10 cellular contexts compared by ENCODE assay signal in the genomic region with DNA sequence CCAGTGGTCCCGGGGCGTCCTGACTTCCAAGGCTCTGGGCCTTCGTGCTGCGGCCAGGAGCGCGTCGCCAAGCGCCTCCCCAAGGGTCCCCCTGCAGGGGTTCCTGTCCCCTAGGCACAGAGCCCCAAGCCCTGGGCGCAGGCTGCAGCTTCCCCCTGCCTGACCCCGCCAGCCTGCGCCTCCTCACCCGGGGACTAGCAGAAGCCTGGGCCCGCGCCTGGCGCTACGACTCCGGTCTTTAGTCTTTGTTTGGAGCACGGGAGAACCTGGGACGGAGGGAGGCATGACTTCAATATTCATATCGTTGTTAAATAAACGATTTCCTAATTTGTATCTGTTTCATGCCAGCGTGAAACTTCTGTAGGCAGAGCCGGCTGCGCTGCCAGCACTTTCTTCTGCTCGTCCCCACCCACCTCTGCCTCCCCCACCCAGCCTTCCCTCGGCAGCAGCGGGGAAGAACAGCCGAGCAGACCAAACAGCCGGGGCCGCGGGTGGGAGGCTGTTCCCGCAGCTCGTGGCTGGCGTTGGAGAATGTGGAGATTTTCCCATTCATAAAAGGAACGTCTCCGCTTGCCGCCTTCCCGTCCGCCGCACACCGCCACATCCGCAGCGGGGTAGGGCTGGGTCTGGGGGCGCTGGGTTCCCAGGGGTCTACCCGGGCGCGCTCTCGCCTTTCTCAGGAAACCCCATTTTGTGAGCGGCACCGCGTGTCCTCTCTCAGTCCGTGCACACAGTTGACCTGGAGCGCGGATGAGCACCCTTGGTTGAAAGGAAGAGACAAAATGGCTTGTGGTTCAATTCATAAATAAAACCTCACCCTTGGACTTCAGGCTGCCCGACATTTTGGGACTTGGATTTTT. TPM values are rescaled to one million over a fixed set of nuclear protein-coding genes. Genes with fewer than 3 reads are reported as not detected.
DNase-seq lines count a peak whose midpoint lies in the region; ATAC-seq and TF ChIP-seq lines count a peak whose summit lies in the region.
"Had no signal": no experiment of that assay in that cellular context is flagged by ENCODE, and none has a peak within 500 bp of the region (broad histone marks: within the 10 kb centered on the region; RNA-seq: fewer than 3 reads in every experiment).

No MANE protein-coding gene starts in this region.

- no peak overlapping the region for H3K9ac ChIP-seq in GM23248

- H3K36me3 Mint-ChIP-seq in chondrocyte (ENCODE audit: low read depth) = no peaks in the 10 kb centered on the region
- no peaks in the 10 kb centered on the region for H3K36me3 Mint-ChIP-seq in type B pancreatic cell
- H3K36me3 Mint-ChIP-seq: natural killer cell had no signal

- H4K20me1 ChIP-seq in GM23248 (ENCODE audit: insufficient read depth) = no peaks in the 10 kb centered on the region

- peaks cover 45% of the 10 kb centered on the region for H3K4me1 Mint-ChIP-seq in chondrocyte (ENCODE audit: low read depth)
- H3K4me1 Mint-ChIP-seq in type B pancreatic cell (ENCODE audit: unreplicated experiment) = no peaks in the 10 kb centered on the region
- H3K4me1 Mint-ChIP-seq: natural killer cell had no signal

- no peaks in the 10 kb centered on the region for H3K9me3 ChIP-seq in left ventricle myocardium inferior (replicated peaks)
- H3K9me3 ChIP-seq in GM23248 (ENCODE audit: low read depth) = no peaks in the 10 kb centered on the region

- intact Hi-C loops in left ventricle myocardium inferior (cut with micrococcal nuclease) = no loop called here
- intact Hi-C loops in Right ventricle myocardium superior (cut with DNase I) = no loop called here

- H3K9me3 Mint-ChIP-seq in chondrocyte (ENCODE audit: low read depth) (no peaks in the 10 kb centered on the region), type B pancreatic cell (no peaks in the 10 kb centered on the region)
- H3K9me3 Mint-ChIP-seq: natural killer cell had no signal

- no peaks in the 10 kb centered on the region for H3F3A ChIP-seq in GM23248 (ENCODE audit: insufficient read depth)

- H3K27ac Mint-ChIP-seq in chondrocyte (ENCODE audit: unreplicated experiment) (peak overlapping the region; percentile 27), type B pancreatic cell (no peak overlapping the region)
- H3K27ac Mint-ChIP-seq: natural killer cell had no signal

- no peak for ATAC-seq in Right ventricle myocardium superior (ENCODE audit: poor library complexity)
- ATAC-seq: natural killer cell had no signal

- H3K4me3 ChIP-seq in left ventricle myocardium inferior (peak overlapping the region; percentile 70), GM23248 (no peak overlapping the region)

- no peaks in the 10 kb centered on the region for H3K79me2 ChIP-seq in GM23248 (ENCODE audit: insufficient read depth)

- H3K4me3 Mint-ChIP-seq in chondrocyte (ENCODE audit: unreplicated experiment) (peak overlapping the region; percentile 72), type B pancreatic cell (peak overlapping the region; percentile 82)
- H3K4me3 Mint-ChIP-seq: natural killer cell had no signal

- H2AFZ ChIP-seq in GM23248 = no peak overlapping the region

- in situ Hi-C loops in GM23248 (cut with MboI) = no loop called here

- no peaks in the 10 kb centered on the region for H3K27me3 Mint-ChIP-seq in chondrocyte (ENCODE audit: low read depth)
- H3K27me3 Mint-ChIP-seq in type B pancreatic cell = peaks cover 76% of the 10 kb centered on the region

- no peaks in the 10 kb centered on the region for H3K36me3 ChIP-seq in left ventricle myocardium inferior
- H3K36me3 ChIP-seq in GM23248 (ENCODE audit: low read depth) = no peaks in the 10 kb centered on the region

- H3K27me3 ChIP-seq in left ventricle myocardium inferior (ENCODE audit: low read depth) (peaks cover 99% of the 10 kb centered on the region), GM23248 (replicated peaks; ENCODE audit: insufficient read depth) (peaks cover 47% of the 10 kb centered on the region)

- no peak overlapping the region for H3K4me2 ChIP-seq in GM23248 (ENCODE audit: unreplicated experiment)

- no peaks in the 10 kb centered on the region for H3K9me2 ChIP-seq in GM23248 (ENCODE audit: insufficient read depth)

- WGBS in GM23248 (ENCODE audit: low coverage in 1 of 2, low lambda C conversion rate in 2 of 2, missing lambda C conversion rate in 2 of 2), 2 experiments = 14% methylated on average over 51 to 55 of the region's 55 CpGs

- H3K4me1 ChIP-seq in left ventricle myocardium inferior = peaks cover 32% of the 10 kb centered on the region
- H3K4me1 ChIP-seq in GM23248 (ENCODE audit: insufficient read depth) = 0 out of 2 replicates have a peak, but pooled peaks cover 3% of the 10 kb centered on the region

- H3K27ac ChIP-seq in left ventricle myocardium inferior (replicated peaks) (no peak overlapping the region), GM23248 (no peak overlapping the region)

- no peak for DNase-seq in left ventricle myocardium inferior
- no peak for DNase-seq in Right ventricle myocardium superior
- no peak for DNase-seq in chondrocyte (ENCODE audit: low spot score)
- peak; percentile 27 for DNase-seq in middle frontal gyrus (ENCODE audit: extremely low spot score, low spot score)
- DNase-seq in type B pancreatic cell (ENCODE audit: extremely low spot score, unreplicated experiment) = no peak
- no peak for DNase-seq in cortex of kidney (lab: John Stamatoyannopoulos, UW)
- no peak for DNase-seq in islet precursor cell
- no peak for DNase-seq in GM23248
- DNase-seq: activated naive CD4-positive, alpha-beta T cell treated with Interleukin-2 at 50 U/mL for 16 hours; natural killer cell had no signal

- TF ChIP-seq CTCF in left ventricle myocardium inferior (IDR thresholded peaks at IDR 0.05; ENCODE audit: borderline replicate concordance) (no peak), chondrocyte (IDR thresholded peaks at IDR 0.05) (no peak), type B pancreatic cell (conservative IDR thresholded peaks at IDR 0.05) (no peak)

RNA-seq across cellular contexts. Expression of a gene that starts 0.8 kb away (rescaled TPM):
- total RNA-seq in left ventricle myocardium inferior (0.08 TPM), Right ventricle myocardium superior (0.05 TPM), chondrocyte (1.2 to 2.9 TPM (median 1.6 TPM) in 3 replicates), type B pancreatic cell (ENCODE audit: low replicate concordance) (0.65 and 2.1 TPM in 2 replicates)
- not detected in 2 replicates for total RNA-seq in GM23248 (2014; rRNA removed; shearing (Covaris generic))
- not detected in 2 replicates for polyA plus RNA-seq in GM23248 (2016; fragmentation: Nextera tagmentation; extraction: Ambion mirVana)
- total RNA-seq: natural killer cell had no signal
